18 cellular contexts compared by ENCODE assay signal in genomic region chr2:235864746-235865535, GRCh38.
DNase-seq lines count a peak whose midpoint lies in the region; ATAC-seq and TF ChIP-seq lines count a peak whose summit lies in the region.
"Had no signal": no experiment of that assay in that cellular context is flagged by ENCODE, and none has a peak within 500 bp of the region (broad histone marks: within the 10 kb centered on the region; RNA-seq: fewer than 3 reads in every experiment).

No MANE protein-coding gene starts in this region.

- H3K9ac ChIP-seq in adipocyte (ENCODE audit: low read length) (no peak overlapping the region), colonic mucosa (ENCODE audit: low read depth in 2 of 2, low read length in 2 of 2) (no peak overlapping the region)
- H3K9ac ChIP-seq: parathyroid adenoma, SK-N-SH had no signal

- no peaks in the 10 kb centered on the region for H3K27me3 ChIP-seq in adipocyte (replicated peaks; ENCODE audit: control insufficient read depth, insufficient read depth, low read length)
- no peaks in the 10 kb centered on the region for H3K27me3 ChIP-seq in colonic mucosa
- H3K27me3 ChIP-seq in right atrium auricular region, result no peaks in the 10 kb centered on the region
- H3K27me3 ChIP-seq: adrenal gland, BE2C had no signal

- H3K4me1 ChIP-seq in adipocyte (ENCODE audit: control insufficient read depth, insufficient read depth, low read length) (peaks cover 23% of the 10 kb centered on the region), colonic mucosa (no peaks in the 10 kb centered on the region), right atrium auricular region (peaks cover 0 to 41% of the 10 kb centered on the region in 2 donors)
- H3K4me1 ChIP-seq: adrenal gland, BE2C, parathyroid adenoma had no signal

- intact Hi-C loops in colonic mucosa (cut with DNase I), result no loop called here

- H3K36me3 ChIP-seq in adipocyte (ENCODE audit: control insufficient read depth, insufficient read depth, low read length, severe bottlenecking), result peaks cover 3% of the 10 kb centered on the region
- H3K36me3 ChIP-seq in colonic mucosa, result no peaks in the 10 kb centered on the region
- no peaks in the 10 kb centered on the region for H3K36me3 ChIP-seq in right atrium auricular region
- H3K36me3 ChIP-seq: adrenal gland, BE2C had no signal

- no peaks in the 10 kb centered on the region for H3K9me3 ChIP-seq in adipocyte (ENCODE audit: control insufficient read depth, low read length)
- no peaks in the 10 kb centered on the region for H3K9me3 ChIP-seq in colonic mucosa
- H3K9me3 ChIP-seq in right atrium auricular region, result no peaks in the 10 kb centered on the region
- H3K9me3 ChIP-seq: adrenal gland, BE2C, SK-N-SH had no signal

- H3K4me3 ChIP-seq in adipocyte (ENCODE audit: low read length) (no peak overlapping the region), fibroblast of pulmonary artery (replicated peaks; ENCODE audit: low read depth, low read length) (no peak overlapping the region), retinal pigment epithelial cell (ENCODE audit: low read length) (peak overlapping the region; percentile 38), colonic mucosa (no peak overlapping the region), right atrium auricular region (no peak overlapping the region)
- H3K4me3 ChIP-seq: adrenal gland had no signal

- ATAC-seq in GM21423 (IDR thresholded peaks at IDR 0.05; ENCODE audit: unreplicated experiment), result no peak
- ATAC-seq: left lobe of liver had no signal

- H3K27ac ChIP-seq in colonic mucosa (no peak overlapping the region), right atrium auricular region (no peak overlapping the region)
- H3K27ac ChIP-seq: adrenal gland, parathyroid adenoma had no signal

- peak; percentile 1 for DNase-seq in GM04504 (ENCODE audit: low read depth)
- DNase-seq in adipocyte (ENCODE audit: low read depth), result peak; percentile 62
- peak; percentile 10 for DNase-seq in fibroblast of pulmonary artery (ENCODE audit: low read depth)
- DNase-seq in retinal pigment epithelial cell (ENCODE audit: low read depth), result peak; percentile 10
- no peak for DNase-seq in colonic mucosa
- no peak for DNase-seq in germinal center (ENCODE audit: low spot score)
- no peak for DNase-seq in right atrium auricular region (ENCODE audit: low spot score)
- DNase-seq: adrenal gland; BE2C; cerebellar nuclear complex; NCI-H1436 treated with DMSO at 0.1 percent for 48 hours; NCI-H345; SK-N-SH; stimulated activated CD8-positive, alpha-beta memory T cell treated with anti-CD3 and anti-CD28 coated beads, Interleukin-4, amount 100 ng/mL, for 48 hours; substantia nigra had no signal

- TF ChIP-seq CTCF in fibroblast of pulmonary artery (IDR thresholded peaks at IDR 0.05; ENCODE audit: low read length, missing control alignments) (no peak), retinal pigment epithelial cell (conservative IDR thresholded peaks at IDR 0.05; ENCODE audit: low read depth, low read length) (no peak), colonic mucosa (IDR thresholded peaks at IDR 0.05) (no peak), right atrium auricular region (IDR thresholded peaks at IDR 0.05) (no peak)

Comparison
In these comparisons a context has a peak if more than half of its experiments do, and no peak if none do; other contexts are left out.
1. DNase-seq: peak in GM04504 (single experiment), adipocyte (single experiment), fibroblast of pulmonary artery (single experiment) and retinal pigment epithelial cell (single experiment); none in colonic mucosa (single experiment), germinal center (single experiment) and right atrium auricular region (single experiment).